ENCODE assay signal across 8 cellular contexts in genomic region chr2:3423492-3424170, GRCh38. TPM values are rescaled to one million over a fixed set of nuclear protein-coding genes. Genes with fewer than 3 reads are reported as not detected.
DNase-seq lines count a peak whose midpoint lies in the region; ATAC-seq and TF ChIP-seq lines count a peak whose summit lies in the region.

No MANE protein-coding gene starts in this region.

- H3K4me1 Mint-ChIP-seq in activated B cell treated with CpG ODN at 0.5 μM for 24 hours, result peaks cover 16% of the 10 kb centered on the region

- intact Hi-C loops in activated B cell treated with CpG ODN at 0.5 μM for 24 hours (cut with micrococcal nuclease) (loop anchor here (1.0 kb wide), 1 partner anchor 39 kb away; no protein-coding TSS in a partner anchor), breast epithelium (cut with DNase I; ENCODE audit: low total_unique reads) (no loop called here)

- no peaks in the 10 kb centered on the region for H3K27me3 Mint-ChIP-seq in activated B cell treated with CpG ODN at 0.5 μM for 24 hours

- H3K4me1 ChIP-seq in breast epithelium, result no peaks in the 10 kb centered on the region

- peaks cover 91% of the 10 kb centered on the region for H3K36me3 Mint-ChIP-seq in activated B cell treated with CpG ODN at 0.5 μM for 24 hours (ENCODE audit: low read depth)

- no peaks in the 10 kb centered on the region for H3K27me3 ChIP-seq in breast epithelium

- H3K27ac ChIP-seq in breast epithelium, result no peak overlapping the region

- DNase-seq in AG08396 (ENCODE audit: low spot score), result peak; percentile 79
- peak; percentile 73 for DNase-seq in NB4 (ENCODE audit: low read depth)
- peak; percentile 64 for DNase-seq in activated B cell treated with CpG ODN at 0.5 μM for 24 hours
- DNase-seq in breast epithelium (ENCODE audit: low spot score in 2 of 2), result peak; percentile 34 to 69
- DNase-seq in kidney tubule cell (ENCODE audit: low spot score), result peak; percentile 62
- peak; percentile 45 to 63 (median 59) for DNase-seq in stimulated activated CD4-positive, alpha-beta T cell treated with anti-CD3 and anti-CD28 coated beads, TNF-alpha, amount 100 ng/mL, for 4 hours (ENCODE audit: low read depth in 3 of 3)
- DNase-seq in NCI-H2107 treated with DMSO at 0.1 percent for 48 hours (lab: John Stamatoyannopoulos, UW; ENCODE audit: unreplicated experiment), result no peak

- ATAC-seq in GM18517 (IDR thresholded peaks at IDR 0.05; ENCODE audit: unreplicated experiment) (peak; percentile 69), activated B cell treated with CpG ODN at 0.5 μM for 24 hours (ENCODE audit: low read depth) (peak; percentile 75)

- CTCF ChIA-PET in activated B cell treated with CpG ODN at 0.5 μM for 24 hours (lab: Charles Lee), result interaction anchor here (0.7 to 5.3 kb wide), 16 partner anchors 9 to 238 kb away, joined by 3 to 52 read pairs (median 5); partner anchors contain the start of gene TRAPPC12

- H3K9me3 ChIP-seq in breast epithelium, result no peaks in the 10 kb centered on the region

- no peak for TF ChIP-seq POLR2A in NB4 (IDR thresholded peaks at IDR 0.05; ENCODE audit: extremely low read depth, insufficient read length)
- no peak for TF ChIP-seq POLR2A in breast epithelium (IDR thresholded peaks at IDR 0.05)

- peaks cover 1% of the 10 kb centered on the region for H3K36me3 ChIP-seq in breast epithelium

- TF ChIP-seq CTCF in NB4 (IDR thresholded peaks at IDR 0.05; ENCODE audit: low read depth, low read length) (peak; percentile 99), activated B cell treated with CpG ODN at 0.5 μM for 24 hours (IDR thresholded peaks at IDR 0.05) (peak; percentile 78), breast epithelium (IDR thresholded peaks at IDR 0.05) (peak; percentile 85 to 87 (median 87))

- no peak overlapping the region for H3K4me3 Mint-ChIP-seq in activated B cell treated with CpG ODN at 0.5 μM for 24 hours

- no peaks in the 10 kb centered on the region for H3K9me3 Mint-ChIP-seq in activated B cell treated with CpG ODN at 0.5 μM for 24 hours

- no peak overlapping the region for H3K27ac Mint-ChIP-seq in activated B cell treated with CpG ODN at 0.5 μM for 24 hours

- no peak overlapping the region for H3K4me3 ChIP-seq in NB4 (ENCODE audit: low read depth, low read length)
- H3K4me3 ChIP-seq in breast epithelium, result no peak overlapping the region

- POLR2A ChIA-PET in activated B cell treated with CpG ODN at 0.5 μM for 24 hours (lab: Charles Lee), result no interaction called here

RNA-seq across cellular contexts. Expression of gene TRAPPC12, which starts 44.1 kb away (rescaled TPM):
- total RNA-seq in activated B cell treated with CpG ODN at 0.5 μM for 24 hours, result 95.4 and 104 TPM in 2 replicates
- total RNA-seq in breast epithelium, result 10 to 100 TPM; 52.5 to 89.6 (median 69.2) TPM

RNA-seq across cellular contexts. Expression of gene EIPR1, which starts 46.0 kb away (rescaled TPM):
- total RNA-seq in activated B cell treated with CpG ODN at 0.5 μM for 24 hours (36.3 and 38.0 TPM in 2 replicates), breast epithelium (10 to 100 TPM; 12.8 to 31.0 (median 23.3) TPM)
